9 cellular contexts compared by ENCODE assay signal in the genomic region with DNA sequence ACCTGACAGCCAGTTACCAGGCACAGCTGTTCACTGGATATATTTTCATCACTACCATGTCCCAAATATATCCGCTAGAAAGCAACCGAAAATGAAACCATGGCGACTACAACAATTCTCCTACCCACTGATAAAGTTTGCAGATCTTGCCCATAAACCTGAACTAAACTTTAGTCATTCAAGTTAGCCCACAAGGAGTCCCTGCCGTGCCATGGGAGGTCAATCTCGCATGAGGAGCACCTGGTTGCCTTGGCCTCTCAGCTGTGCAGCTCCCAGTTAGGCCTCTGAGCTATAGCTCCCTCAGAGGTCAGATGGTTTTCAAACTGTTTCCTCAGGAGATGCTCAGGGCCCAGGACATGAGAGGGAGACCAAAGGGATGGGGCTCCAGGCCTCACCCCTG.
"Had no signal": no experiment of that assay in that cellular context is flagged by ENCODE, and none has a peak within 500 bp of the region (broad histone marks: within the 10 kb centered on the region; RNA-seq: fewer than 3 reads in every experiment).

No MANE protein-coding gene starts in this region.

- H3K4me3 ChIP-seq: GM23248, HAP-1 had no signal

- H2AFZ ChIP-seq: GM23248 had no signal

- H3K9ac ChIP-seq: GM23248 had no signal

- H3K36me3 ChIP-seq: HAP-1 had no signal

- H3K27ac ChIP-seq: GM23248, HL-60 had no signal

- ATAC-seq: HCT116, HepG2 had no signal

- H3K9me3 ChIP-seq: HAP-1 had no signal

- H3K4me1 ChIP-seq: HAP-1 had no signal

- DNase-seq: GM23248, GOT3, H7, HFFc6, KBM-7 had no signal
